In the genomic region with DNA sequence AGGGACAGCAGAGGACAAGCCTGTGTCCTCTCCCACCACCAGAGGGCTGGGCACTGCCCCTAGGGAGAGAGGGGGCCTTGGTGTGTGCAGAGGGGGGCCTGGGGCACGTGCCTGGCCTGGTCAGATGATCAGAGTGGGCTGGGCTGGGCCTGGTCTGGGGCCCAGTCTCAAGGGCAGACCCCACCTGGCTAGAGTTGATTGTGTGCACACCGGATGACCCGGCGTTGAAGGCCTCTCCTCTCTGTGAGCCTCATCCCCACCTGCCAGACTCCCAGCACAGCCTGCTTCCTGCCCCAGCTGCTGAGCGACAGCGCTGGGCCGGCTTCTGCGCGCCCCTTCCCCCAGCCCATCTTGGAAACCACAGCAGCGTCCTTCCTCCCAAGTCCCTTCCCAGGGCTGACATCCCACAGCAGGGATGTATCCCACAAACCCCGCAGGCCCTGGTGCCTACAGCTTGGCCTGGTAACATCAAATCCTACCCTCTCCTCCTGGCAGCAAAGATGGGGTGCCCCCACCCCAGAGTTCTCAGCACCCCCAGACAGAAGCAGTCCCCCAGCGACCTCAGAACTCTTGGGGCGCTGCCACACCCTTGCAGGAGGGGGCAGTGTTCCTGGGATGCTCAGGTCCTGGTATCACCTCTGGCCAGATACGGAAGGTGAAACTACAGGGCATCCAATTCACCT, we compare ENCODE assay signal across 9 cellular contexts. TPM values are rescaled to one million over a fixed set of nuclear protein-coding genes. Genes with fewer than 3 reads are reported as not detected.
DNase-seq lines count a peak whose midpoint lies in the region; ATAC-seq, FAIRE-seq and TF ChIP-seq lines count a peak whose summit lies in the region.
"Had no signal": no experiment of that assay in that cellular context is flagged by ENCODE, and none has a peak within 500 bp of the region (broad histone marks: within the 10 kb centered on the region; RNA-seq: fewer than 3 reads in every experiment).

No MANE protein-coding gene starts in this region.

- peaks cover 0 to 5% of the 10 kb centered on the region in 2 donors for H3K36me3 ChIP-seq in kidney (ENCODE audit: control insufficient read depth in 1 of 2, insufficient read depth in 2 of 2, low read length in 2 of 2)
- no peaks in the 10 kb centered on the region for H3K36me3 ChIP-seq in testis (ENCODE audit: low read depth, missing control alignments)

- H3K4me3 ChIP-seq in kidney (ENCODE audit: low read length in 2 of 2) = no peak overlapping the region
- H3K4me3 ChIP-seq in testis = no peak overlapping the region

- peak overlapping the region; percentile 72 for H3K27ac Mint-ChIP-seq in activated CD8-positive, alpha-beta memory T cell treated with anti-CD3 and anti-CD28 coated beads, Interleukin-2, amount 10 ng/mL, durations not matched to agents 7 days and 5 days
- peak overlapping the region; percentile 73 for H3K27ac Mint-ChIP-seq in activated CD8-positive, alpha-beta T cell treated with anti-CD3 and anti-CD28 coated beads, Interleukin-2, amount 10 ng/mL, durations not matched to agents 7 days and 5 days

- H3K27me3 ChIP-seq in testis = no peaks in the 10 kb centered on the region

- H3K36me3 Mint-ChIP-seq in activated CD8-positive, alpha-beta memory T cell treated with anti-CD3 and anti-CD28 coated beads, Interleukin-2, amount 10 ng/mL, durations not matched to agents 7 days and 5 days = peaks cover 2% of the 10 kb centered on the region
- H3K36me3 Mint-ChIP-seq in activated CD8-positive, alpha-beta T cell treated with anti-CD3 and anti-CD28 coated beads, Interleukin-2, amount 10 ng/mL, durations not matched to agents 7 days and 5 days (ENCODE audit: low read depth) = peaks cover 6% of the 10 kb centered on the region

- H3K27me3 Mint-ChIP-seq in activated CD8-positive, alpha-beta memory T cell treated with anti-CD3 and anti-CD28 coated beads, Interleukin-2, amount 10 ng/mL, durations not matched to agents 7 days and 5 days = no peaks in the 10 kb centered on the region
- no peaks in the 10 kb centered on the region for H3K27me3 Mint-ChIP-seq in activated CD8-positive, alpha-beta T cell treated with anti-CD3 and anti-CD28 coated beads, Interleukin-2, amount 10 ng/mL, durations not matched to agents 7 days and 5 days (ENCODE audit: low read depth)

- H3K9me3 ChIP-seq in kidney (ENCODE audit: control insufficient read depth in 1 of 2, low read length in 2 of 2) (no peaks in the 10 kb centered on the region), testis (no peaks in the 10 kb centered on the region)

- CTCF ChIA-PET in activated CD8-positive, alpha-beta memory T cell treated with anti-CD3 and anti-CD28 coated beads, Interleukin-2, amount 10 ng/mL, durations not matched to agents 7 days and 5 days (lab: Charles Lee) = interaction anchor here (2.8 kb wide), 1 partner anchor 10 kb away, joined by 9 read pairs; a partner anchor contains a TSS
- CTCF ChIA-PET in activated CD8-positive, alpha-beta T cell treated with anti-CD3 and anti-CD28 coated beads, Interleukin-2, amount 10 ng/mL, durations not matched to agents 7 days and 5 days (lab: Charles Lee) = interaction anchor here (1.1 to 1.8 kb wide), 3 partner anchors 11 to 84 kb away, joined by 3 to 6 read pairs (median 3); a partner anchor contains a TSS

- peaks cover 56% of the 10 kb centered on the region for H3K4me1 Mint-ChIP-seq in activated CD8-positive, alpha-beta memory T cell treated with anti-CD3 and anti-CD28 coated beads, Interleukin-2, amount 10 ng/mL, durations not matched to agents 7 days and 5 days
- H3K4me1 Mint-ChIP-seq in activated CD8-positive, alpha-beta T cell treated with anti-CD3 and anti-CD28 coated beads, Interleukin-2, amount 10 ng/mL, durations not matched to agents 7 days and 5 days (ENCODE audit: low read depth) = peaks cover 53% of the 10 kb centered on the region

- H3K9ac ChIP-seq in kidney (ENCODE audit: low read length in 2 of 2) = no peak overlapping the region

- DNase-seq in activated CD8-positive, alpha-beta memory T cell treated with anti-CD3 and anti-CD28 coated beads, Interleukin-2, amount 10 ng/mL, durations not matched to agents 7 days and 5 days = no peak
- no peak for DNase-seq in activated CD8-positive, alpha-beta memory T cell treated with anti-CD3 and anti-CD28 coated beads for 24 hours
- DNase-seq in activated CD8-positive, alpha-beta T cell treated with anti-CD3 and anti-CD28 coated beads, Interleukin-2, amount 10 ng/mL, durations not matched to agents 7 days and 5 days = no peak
- DNase-seq in kidney = peak; percentile 72
- no peak for DNase-seq in testis
- no peak for DNase-seq in cerebellar cortex (ENCODE audit: low spot score)
- no peak for DNase-seq in islet precursor cell
- DNase-seq: NCI-H2081 treated with DMSO at 0.1 percent for 48 hours had no signal

- no peak overlapping the region for H3K4me3 Mint-ChIP-seq in activated CD8-positive, alpha-beta memory T cell treated with anti-CD3 and anti-CD28 coated beads, Interleukin-2, amount 10 ng/mL, durations not matched to agents 7 days and 5 days
- H3K4me3 Mint-ChIP-seq in activated CD8-positive, alpha-beta T cell treated with anti-CD3 and anti-CD28 coated beads, Interleukin-2, amount 10 ng/mL, durations not matched to agents 7 days and 5 days = no peak overlapping the region

- H3K4me1 ChIP-seq in kidney (ENCODE audit: control insufficient read depth in 1 of 2, insufficient read depth in 1 of 2, low read depth in 1 of 2, low read length in 2 of 2) (peaks cover 46 to 58% of the 10 kb centered on the region in 2 donors), testis (peaks cover 59% of the 10 kb centered on the region)

- no peaks in the 10 kb centered on the region for H3K9me3 Mint-ChIP-seq in activated CD8-positive, alpha-beta memory T cell treated with anti-CD3 and anti-CD28 coated beads, Interleukin-2, amount 10 ng/mL, durations not matched to agents 7 days and 5 days (ENCODE audit: low read depth)
- no peaks in the 10 kb centered on the region for H3K9me3 Mint-ChIP-seq in activated CD8-positive, alpha-beta T cell treated with anti-CD3 and anti-CD28 coated beads, Interleukin-2, amount 10 ng/mL, durations not matched to agents 7 days and 5 days (ENCODE audit: insufficient read depth)

- FAIRE-seq in kidney (lab: Jason Lieb, UNC) = no peak

- TF ChIP-seq CTCF in kidney (IDR thresholded peaks at IDR 0.05; ENCODE audit: borderline replicate concordance, extremely low read depth, insufficient read depth) (no peak), testis (IDR thresholded peaks at IDR 0.05) (peak in 1 of 3 experiments; percentile 3)

- H3K27ac ChIP-seq in kidney (ENCODE audit: low read depth in 2 of 2, low read length in 2 of 2) (peak overlapping the region in 1 of 2 donors; percentile 36), testis (peak overlapping the region; percentile 21 to 72)

- TF ChIP-seq POLR2A in testis (IDR thresholded peaks at IDR 0.05) = no peak

- ATAC-seq in activated CD8-positive, alpha-beta memory T cell treated with anti-CD3 and anti-CD28 coated beads, Interleukin-2, amount 10 ng/mL, durations not matched to agents 7 days and 5 days = no peak
- ATAC-seq in activated CD8-positive, alpha-beta T cell treated with anti-CD3 and anti-CD28 coated beads, Interleukin-2, amount 10 ng/mL, durations not matched to agents 7 days and 5 days = no peak
- ATAC-seq in GM21447 (IDR thresholded peaks at IDR 0.05; ENCODE audit: unreplicated experiment) = no peak

- intact Hi-C loops in kidney (cut with DNase I) (no loop called here), testis (cut with DNase I; ENCODE audit: low total_unique reads) (no loop called here)

- WGBS in testis, 2 donors = 36 to 48% methylated on average over 10 to 14 of the region's 14 CpGs

- POLR2A ChIA-PET in activated CD8-positive, alpha-beta T cell treated with anti-CD3 and anti-CD28 coated beads, Interleukin-2, amount 10 ng/mL, durations not matched to agents 7 days and 5 days (lab: Charles Lee) = interaction anchor here (4.1 kb wide), 1 partner anchor 10 kb away, joined by 36 read pairs; a partner anchor contains a TSS

RNA-seq across cellular contexts. Expression of a gene that starts 11.1 kb away (rescaled TPM):
- total RNA-seq in activated CD8-positive, alpha-beta memory T cell treated with anti-CD3 and anti-CD28 coated beads, Interleukin-2, amount 10 ng/mL, durations not matched to agents 7 days and 5 days = 10 to 100 TPM; 48.4 to 52.1 TPM
- 10 to 100 TPM; 45.3 to 49.4 TPM for total RNA-seq in activated CD8-positive, alpha-beta T cell treated with anti-CD3 and anti-CD28 coated beads, Interleukin-2, amount 10 ng/mL, durations not matched to agents 7 days and 5 days
- total RNA-seq in kidney (42.3 TPM), testis (10 to 100 TPM; 87.4 to 95.5 TPM)
- polyA plus RNA-seq in kidney (ENCODE audit: insufficient read depth, low read depth, low replicate concordance) (51.4 TPM), testis (ENCODE audit: insufficient read depth, low read depth, low replicate concordance) (133 TPM)

RNA-seq across cellular contexts. Expression of a gene that starts 12.4 kb away (rescaled TPM):
- total RNA-seq in activated CD8-positive, alpha-beta memory T cell treated with anti-CD3 and anti-CD28 coated beads, Interleukin-2, amount 10 ng/mL, durations not matched to agents 7 days and 5 days = 100 to 1,000 TPM; 162 to 192 TPM
- 100 to 1,000 TPM; 142 to 145 TPM for total RNA-seq in activated CD8-positive, alpha-beta T cell treated with anti-CD3 and anti-CD28 coated beads, Interleukin-2, amount 10 ng/mL, durations not matched to agents 7 days and 5 days
- total RNA-seq in kidney (950 TPM), testis (100 to 1,000 TPM; 541 to 829 TPM)
- polyA plus RNA-seq in kidney (ENCODE audit: insufficient read depth, low read depth, low replicate concordance) (827 TPM), testis (ENCODE audit: insufficient read depth, low read depth, low replicate concordance) (665 TPM)

RNA-seq across cellular contexts. Expression of a gene that starts 54.8 kb away (rescaled TPM):
- not detected for total RNA-seq in activated CD8-positive, alpha-beta memory T cell treated with anti-CD3 and anti-CD28 coated beads, Interleukin-2, amount 10 ng/mL, durations not matched to agents 7 days and 5 days
- total RNA-seq in activated CD8-positive, alpha-beta T cell treated with anti-CD3 and anti-CD28 coated beads, Interleukin-2, amount 10 ng/mL, durations not matched to agents 7 days and 5 days = not detected
- 0.25 TPM for total RNA-seq in kidney
- 0.69 TPM for polyA plus RNA-seq in kidney (ENCODE audit: insufficient read depth, low read depth, low replicate concordance)
- total RNA-seq in testis = 1 to 10 TPM in 1 of 2 donors, under 1 TPM in 1; 0.94 to 1.1 TPM
- polyA plus RNA-seq in testis (ENCODE audit: insufficient read depth, low read depth, low replicate concordance) = 0.46 TPM

RNA-seq across cellular contexts. Expression of a gene that starts 55.3 kb away (rescaled TPM):
- total RNA-seq in activated CD8-positive, alpha-beta memory T cell treated with anti-CD3 and anti-CD28 coated beads, Interleukin-2, amount 10 ng/mL, durations not matched to agents 7 days and 5 days = 1 to 10 TPM; 4.3 to 9.2 TPM
- total RNA-seq in activated CD8-positive, alpha-beta T cell treated with anti-CD3 and anti-CD28 coated beads, Interleukin-2, amount 10 ng/mL, durations not matched to agents 7 days and 5 days = 10 to 100 TPM; 20.4 to 26.0 TPM
- total RNA-seq in kidney = 45.5 TPM
- polyA plus RNA-seq in kidney (ENCODE audit: insufficient read depth, low read depth, low replicate concordance) = 49.4 TPM
- 10 to 100 TPM; 12.8 to 24.2 TPM for total RNA-seq in testis
- polyA plus RNA-seq in testis (ENCODE audit: insufficient read depth, low read depth, low replicate concordance) = 6.0 TPM
